Comparison of ENCODE assay signal across 25 cellular contexts in the genomic region with DNA sequence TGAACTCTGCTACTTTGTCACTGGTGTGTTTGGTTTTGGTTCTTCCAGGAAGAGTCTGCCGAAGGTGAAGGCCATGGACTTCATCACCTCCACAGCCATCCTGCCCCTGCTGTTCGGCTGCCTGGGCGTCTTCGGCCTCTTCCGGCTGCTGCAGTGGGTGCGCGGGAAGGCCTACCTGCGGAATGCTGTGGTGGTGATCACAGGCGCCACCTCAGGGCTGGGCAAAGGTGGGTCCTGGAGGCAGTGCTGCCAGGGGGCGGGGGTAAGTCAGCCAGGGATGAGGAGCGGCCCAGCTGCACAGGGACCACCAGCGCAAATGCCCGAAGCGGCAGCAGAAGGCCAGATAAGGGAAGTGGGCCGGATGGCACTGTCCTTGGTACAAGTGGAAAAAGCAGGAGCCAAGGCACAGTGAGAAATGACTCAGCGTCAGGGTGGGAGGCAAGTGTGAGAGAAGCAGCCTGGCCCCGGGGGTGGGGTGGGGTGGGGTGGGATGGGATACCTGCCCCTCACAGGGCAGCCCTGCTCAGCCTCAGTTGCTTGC. TPM values are rescaled to one million over a fixed set of nuclear protein-coding genes. Genes with fewer than 3 reads are reported as not detected.
DNase-seq lines count a peak whose midpoint lies in the region; TF ChIP-seq lines count a peak whose summit lies in the region.
"Had no signal": no experiment of that assay in that cellular context is flagged by ENCODE, and none has a peak within 500 bp of the region (broad histone marks: within the 10 kb centered on the region; RNA-seq: fewer than 3 reads in every experiment).

No MANE protein-coding gene starts in this region.

- no peaks in the 10 kb centered on the region for H3K79me2 ChIP-seq in OCI-LY3 (ENCODE audit: low read length)

- TF ChIP-seq CTCF in right atrium auricular region (IDR thresholded peaks at IDR 0.05), result no peak
- TF ChIP-seq CTCF in OCI-LY3 (IDR thresholded peaks at IDR 0.05; ENCODE audit: low read depth, low read length), result no peak
- no peak for TF ChIP-seq CTCF in type B pancreatic cell (conservative IDR thresholded peaks at IDR 0.05)

- no peaks in the 10 kb centered on the region for H3K27me3 Mint-ChIP-seq in type B pancreatic cell

- H3K9ac ChIP-seq in OCI-LY3 (ENCODE audit: low read length), result no peak overlapping the region
- H3K9ac ChIP-seq: GM23248 had no signal

- H3K4me1 ChIP-seq in right atrium auricular region (peaks cover 0 to 82% of the 10 kb centered on the region in 2 donors), OCI-LY3 (ENCODE audit: low read length) (peaks cover 11% of the 10 kb centered on the region)

- intact Hi-C loops in cardiac septum (cut with DNase I), result no loop called here

- H3K27ac ChIP-seq in right atrium auricular region (peak overlapping the region; percentile 37 to 42), OCI-LY3 (ENCODE audit: low read length) (no peak overlapping the region)
- H3K27ac ChIP-seq: C4-2B, GM23248 had no signal

- DNase-seq in right atrium auricular region (ENCODE audit: low spot score) (peak; percentile 58), cardiac septum (ENCODE audit: low spot score) (no peak), mesenteric fat pad (ENCODE audit: low spot score) (peak; percentile 41), type B pancreatic cell (ENCODE audit: extremely low spot score, unreplicated experiment) (peak; percentile 64), NCI-H526 treated with DMSO at 0.1 percent for 48 hours (lab: John Stamatoyannopoulos, UW) (no peak)
- DNase-seq in activated effector memory CD4-positive, alpha-beta T cell treated with anti-CD3 and anti-CD28 coated beads, Interleukin-2, amount 50 U/mL, for 16 hours, result no peak
- DNase-seq: activated CD4-positive, CD25-positive, alpha-beta regulatory T cell treated with anti-CD3 and anti-CD28 coated beads, Interleukin-2, amount 50 U/mL, for 72 hours; cerebellar nuclear complex; EL; GM23248; heart left ventricle; HFFc6; mesendoderm; NCI-H1048; NCI-H187 treated with DMSO at 0.1 percent for 48 hours; NCI-H2227 treated with DMSO at 0.1 percent for 48 hours; NCI-H774; nucleus accumbens; OCI-M1; stimulated activated CD4-positive, alpha-beta T cell treated with anti-CD3 and anti-CD28 coated beads, Interleukin-4, amount 100 ng/mL, for 1 hour; stimulated activated naive CD4-positive, alpha-beta T cell treated with Interleukin-2 at 50 U/mL for 16 hours; SW 1271 had no signal

- no peaks in the 10 kb centered on the region for H4K20me1 ChIP-seq in OCI-LY3 (ENCODE audit: insufficient read depth, low read length)

- H3K4me3 Mint-ChIP-seq in type B pancreatic cell, result no peak overlapping the region
- H3K4me3 Mint-ChIP-seq: activated T-helper 1 cell treated with anti-CD3 and anti-CD28 coated beads, Interleukin-12 subunit alpha, Interleukin-12 subunit beta, Interleukin-2, Interleukin-4 antibody, amounts not matched to agents 30 ng/mL and 10 ng/mL and 1 ng/mL, durations not matched to agents 14 hours and 24 hours and 36 hours; HFFc6 had no signal

- H3K4me1 Mint-ChIP-seq in type B pancreatic cell (ENCODE audit: unreplicated experiment), result no peaks in the 10 kb centered on the region

- no peak overlapping the region for H2AFZ ChIP-seq in OCI-LY3 (ENCODE audit: low read depth, low read length)
- H2AFZ ChIP-seq: GM23248 had no signal

- H3K9me3 Mint-ChIP-seq in type B pancreatic cell, result no peaks in the 10 kb centered on the region
- H3K9me3 Mint-ChIP-seq: activated T-helper 1 cell treated with anti-CD3 and anti-CD28 coated beads, Interleukin-12 subunit alpha, Interleukin-12 subunit beta, Interleukin-2, Interleukin-4 antibody, amounts not matched to agents 30 ng/mL and 10 ng/mL and 1 ng/mL, durations not matched to agents 14 hours and 24 hours and 36 hours; HFFc6 had no signal

- no peak overlapping the region for H3K4me3 ChIP-seq in right atrium auricular region
- H3K4me3 ChIP-seq in OCI-LY3 (ENCODE audit: low read length), result no peak overlapping the region
- H3K4me3 ChIP-seq: GM23248, heart left ventricle had no signal

- H3K36me3 ChIP-seq in right atrium auricular region (peaks cover 12% of the 10 kb centered on the region), OCI-LY3 (replicated peaks; ENCODE audit: low read depth, low read length) (no peaks in the 10 kb centered on the region)

- H3K27me3 ChIP-seq in right atrium auricular region (no peaks in the 10 kb centered on the region), OCI-LY3 (ENCODE audit: low read depth, low read length) (no peaks in the 10 kb centered on the region)
- H3K27me3 ChIP-seq: heart left ventricle had no signal

- H3K9me3 ChIP-seq in right atrium auricular region, result no peaks in the 10 kb centered on the region
- H3K9me3 ChIP-seq in OCI-LY3 (ENCODE audit: insufficient read depth, low read length), result no peaks in the 10 kb centered on the region
- H3K9me3 ChIP-seq: heart left ventricle had no signal

- H3K36me3 Mint-ChIP-seq in type B pancreatic cell, result peaks cover 11% of the 10 kb centered on the region

- H3K27ac Mint-ChIP-seq in type B pancreatic cell, result no peak overlapping the region
- H3K27ac Mint-ChIP-seq: HFFc6 had no signal

- peak overlapping the region; percentile 32 for H3K4me2 ChIP-seq in OCI-LY3 (ENCODE audit: low read length)

RNA-seq across cellular contexts. Expression of a gene that starts 41.9 kb away (rescaled TPM):
- 10 to 100 TPM; 25.5 to 27.2 TPM for total RNA-seq in right atrium auricular region
- 32.0 TPM for total RNA-seq in cardiac septum
- 37.9 TPM for total RNA-seq in mesenteric fat pad
- total RNA-seq in type B pancreatic cell (ENCODE audit: low replicate concordance), result 28.4 and 33.4 TPM in 2 replicates

RNA-seq across cellular contexts. Expression of a gene that starts 45.3 kb away (rescaled TPM):
- total RNA-seq in right atrium auricular region (10 to 100 TPM; 35.8 to 45.3 TPM), cardiac septum (37.4 TPM), mesenteric fat pad (34.4 TPM), type B pancreatic cell (ENCODE audit: low replicate concordance) (17.5 and 24.5 TPM in 2 replicates)

Comparison
In these comparisons a context has a peak if more than half of its experiments do, and no peak if none do; other contexts are left out.
1. DNase-seq: peak in right atrium auricular region (single experiment), mesenteric fat pad (single experiment) and type B pancreatic cell (single experiment); none in cardiac septum (single experiment), activated effector memory CD4-positive, alpha-beta T cell treated with anti-CD3 and anti-CD28 coated beads, Interleukin-2, amount 50 U/mL, for 16 hours (single experiment) and NCI-H526 treated with DMSO at 0.1 percent for 48 hours (single experiment).